ENCODE assay signal across 8 cellular contexts in genomic region chr6:5003604-5004372, GRCh38.
DNase-seq lines count a peak whose midpoint lies in the region; TF ChIP-seq lines count a peak whose summit lies in the region.

Gene RPP40 (minus strand): TSS chr6:5004037. CDS start chr6:5004002, 35 bp downstream.

- H3K27ac Mint-ChIP-seq in nephron, result peak within 1 kb of the TSS; percentile 99 to 100 (median 99)
- peak within 1 kb of the TSS; percentile 95 for H3K27ac Mint-ChIP-seq in stimulated activated naive CD8-positive, alpha-beta T cell treated with anti-CD3 and anti-CD28 coated beads, Interleukin-15, Interleukin-2, amounts not matched to agents 100 ng/mL and 50 ng/mL, for 24 hours

- H3K9me3 Mint-ChIP-seq in nephron, result no peaks in the 10 kb centered on the region
- no peaks in the 10 kb centered on the region for H3K9me3 Mint-ChIP-seq in stimulated activated naive CD8-positive, alpha-beta T cell treated with anti-CD3 and anti-CD28 coated beads, Interleukin-15, Interleukin-2, amounts not matched to agents 100 ng/mL and 50 ng/mL, for 24 hours

- peak within 1 kb of the TSS; percentile 81 for H3K4me3 ChIP-seq in fibroblast of pulmonary artery (replicated peaks; ENCODE audit: low read depth, low read length)

- no peaks in the 10 kb centered on the region for H3K27me3 Mint-ChIP-seq in nephron (ENCODE audit: low read depth)
- H3K27me3 Mint-ChIP-seq in stimulated activated naive CD8-positive, alpha-beta T cell treated with anti-CD3 and anti-CD28 coated beads, Interleukin-15, Interleukin-2, amounts not matched to agents 100 ng/mL and 50 ng/mL, for 24 hours, result no peaks in the 10 kb centered on the region

- TF ChIP-seq CTCF in LNCAP (IDR thresholded peaks at IDR 0.05) (peak; percentile 74), fibroblast of pulmonary artery (IDR thresholded peaks at IDR 0.05; ENCODE audit: low read length, missing control alignments) (peak; percentile 60), nephron (IDR thresholded peaks at IDR 0.05; ENCODE audit: unreplicated experiment in 3 of 3) (peak; percentile 87 to 97 (median 92))

- H3K4me3 Mint-ChIP-seq in nephron, result peak within 1 kb of the TSS; percentile 96
- peak within 1 kb of the TSS; percentile 88 for H3K4me3 Mint-ChIP-seq in stimulated activated naive CD8-positive, alpha-beta T cell treated with anti-CD3 and anti-CD28 coated beads, Interleukin-15, Interleukin-2, amounts not matched to agents 100 ng/mL and 50 ng/mL, for 24 hours

- H3K36me3 Mint-ChIP-seq in nephron (ENCODE audit: low read depth), result peaks cover 23% of the 10 kb centered on the region
- peaks cover 29% of the 10 kb centered on the region for H3K36me3 Mint-ChIP-seq in stimulated activated naive CD8-positive, alpha-beta T cell treated with anti-CD3 and anti-CD28 coated beads, Interleukin-15, Interleukin-2, amounts not matched to agents 100 ng/mL and 50 ng/mL, for 24 hours (ENCODE audit: low read depth)

- peaks cover 19% of the 10 kb centered on the region for H3K4me1 Mint-ChIP-seq in nephron
- H3K4me1 Mint-ChIP-seq in stimulated activated naive CD8-positive, alpha-beta T cell treated with anti-CD3 and anti-CD28 coated beads, Interleukin-15, Interleukin-2, amounts not matched to agents 100 ng/mL and 50 ng/mL, for 24 hours (ENCODE audit: low read depth), result peaks cover 11% of the 10 kb centered on the region

- DNase-seq in ELF-1 (ENCODE audit: low read depth, low spot score) (peak; percentile 98), GOT3 (lab: John Stamatoyannopoulos, UW) (peak; percentile 94), RPMI8226 (peak; percentile 99), fibroblast of pulmonary artery (ENCODE audit: low read depth) (peak; percentile 97)
- DNase-seq in activated T-helper 9 cell treated with anti-CD3 and anti-CD28 coated beads, Interleukin-2, amount 50 U/mL, for 16 hours (ENCODE audit: low read depth), result peak; percentile 98

Comparison
In these comparisons a context has a peak if more than half of its experiments do, and no peak if none do; other contexts are left out.
1. Peak in every context shown above with its lines: DNase-seq and H3K4me3 ChIP-seq.